In genomic region chr7:147674705-147675104, GRCh38 we compare ENCODE assay signal across 7 cellular contexts.
"Had no signal": no experiment of that assay in that cellular context is flagged by ENCODE, and none has a peak within 500 bp of the region (broad histone marks: within the 10 kb centered on the region; RNA-seq: fewer than 3 reads in every experiment).

No MANE protein-coding gene starts in this region.

- H3K4me1 ChIP-seq: HAP-1 had no signal

- H3K9me3 ChIP-seq: HAP-1 had no signal

- H3K27ac ChIP-seq: HL-60 had no signal

- H3K4me3 ChIP-seq: GM23338, HAP-1 had no signal

- H2AFZ ChIP-seq: GM23338 had no signal

- H3K36me3 ChIP-seq: HAP-1 had no signal

- H3K4me2 ChIP-seq: GM23338 had no signal

- ATAC-seq: GM23338, HCT116 had no signal

- DNase-seq: H7, HFFc6, KG1 had no signal
